ENCODE assay signal across 18 cellular contexts in genomic region chr19:38018694-38019426, GRCh38.
A peak's percentile ranks its signal among the peaks of the same experiment; 100 is the strongest.
DNase-seq lines count a peak whose midpoint lies in the region; ATAC-seq, FAIRE-seq and TF ChIP-seq lines count a peak whose summit lies in the region.
"Had no signal": no experiment of that assay in that cellular context is flagged by ENCODE, and none has a peak within 500 bp of the region (broad histone marks: within the 10 kb centered on the region; RNA-seq: fewer than 3 reads in every experiment).

No MANE protein-coding gene starts in this region.

- peak overlapping the region; percentile 85 for H3K4me2 ChIP-seq in BLaER1
- H3K4me2 ChIP-seq in IMR-90 (ENCODE audit: low read depth, low read length): no peak overlapping the region
- no peak overlapping the region for H3K4me2 ChIP-seq in H1 (ENCODE audit: insufficient read depth in 1 of 2, low read depth in 2 of 2, low read length in 2 of 2)
- H3K4me2 ChIP-seq: PC-9 had no signal

- TF ChIP-seq EP300 in H1 (IDR thresholded peaks at IDR 0.05; ENCODE audit: borderline replicate concordance in 1 of 2, low read depth in 2 of 2, low read length in 2 of 2): no peak

- no peaks in the 10 kb centered on the region for H3K9me3 ChIP-seq in BLaER1
- H3K9me3 ChIP-seq in IMR-90 (ENCODE audit: control insufficient read depth, insufficient read depth, low read length): no peaks in the 10 kb centered on the region
- no peaks in the 10 kb centered on the region for H3K9me3 ChIP-seq in H1 (ENCODE audit: insufficient read depth in 2 of 2, low read depth in 1 of 2, low read length in 1 of 2)
- no peaks in the 10 kb centered on the region for H3K9me3 ChIP-seq in psoas muscle
- H3K9me3 ChIP-seq: SJSA1 had no signal

- H3K56ac ChIP-seq in IMR-90 (ENCODE audit: extremely low read depth, insufficient read depth, low read length) (no peak overlapping the region), H1 (replicated peaks; ENCODE audit: insufficient read length, low read depth, low read length) (no peak overlapping the region)

- H2AFZ ChIP-seq in IMR-90 (replicated peaks; ENCODE audit: low read length, poor library complexity) (no peak overlapping the region), H1 (ENCODE audit: low read length) (no peak overlapping the region)
- H2AFZ ChIP-seq: PC-9 had no signal

- no peak overlapping the region for H3K4ac ChIP-seq in IMR-90 (ENCODE audit: low read depth, low read length)
- no peak overlapping the region for H3K4ac ChIP-seq in H1 (replicated peaks; ENCODE audit: insufficient read length, low read depth, low read length)

- peaks cover 0 to 12% of the 10 kb centered on the region in 2 experiments; a peak in 2 of 4 replicates for H3K79me2 ChIP-seq in H1 (ENCODE audit: control insufficient read depth in 1 of 2, insufficient read depth in 2 of 2, low read length in 2 of 2)

- POLR2A ChIA-PET in IMR-90 (lab: Charles Lee; ENCODE audit: unreplicated experiment) (no interaction called here), H1 (lab: Charles Lee; ENCODE audit: partially characterized antibody) (interaction anchor here (0.7 to 3.2 kb wide), 6 partner anchors 11 to 113 kb away, joined by 3 to 21 read pairs (median 3); no protein-coding TSS in a partner anchor)

- no peak overlapping the region for H2AK9ac ChIP-seq in IMR-90 (replicated peaks; ENCODE audit: low read depth, low read length, poor library complexity)

- H3K9me1 ChIP-seq in IMR-90 (ENCODE audit: insufficient read depth, low read length): peaks cover 36% of the 10 kb centered on the region

- H3K27ac ChIP-seq in BLaER1 (peak overlapping the region; percentile 89), IMR-90 (ENCODE audit: insufficient read depth, low read length) (no peak overlapping the region), H1 (ENCODE audit: low read depth, low read length) (no peak overlapping the region), psoas muscle (peak overlapping the region; percentile 71)
- H3K27ac ChIP-seq: C4-2B, PC-9, SJSA1 had no signal

- H3K27me3 ChIP-seq in BLaER1 (no peaks in the 10 kb centered on the region), IMR-90 (ENCODE audit: control insufficient read depth, insufficient read depth, low read length) (no peaks in the 10 kb centered on the region), H1 (replicated peaks in 1 of 4; ENCODE audit: control insufficient read depth in 3 of 4, extremely low read depth in 1 of 4, insufficient read depth in 3 of 4, low read length in 3 of 4) (no peaks in the 10 kb centered on the region), psoas muscle (ENCODE audit: insufficient read depth in 3 of 3, low read length in 2 of 3) (no peaks in the 10 kb centered on the region)
- H3K27me3 ChIP-seq: SJSA1 had no signal

- H4K8ac ChIP-seq in IMR-90 (ENCODE audit: low read depth in 2 of 2, low read length in 2 of 2) (no peak overlapping the region), H1 (ENCODE audit: extremely low read depth, insufficient read depth, low read length) (no peak overlapping the region)

- intact Hi-C loops in IMR-90 (cut with micrococcal nuclease) (no loop called here), psoas muscle (cut with DNase I) (no loop called here)

- H2BK5ac ChIP-seq in IMR-90 (ENCODE audit: low read depth, low read length, poor library complexity, severe bottlenecking) (no peak overlapping the region), H1 (ENCODE audit: low read depth, low read length) (no peak overlapping the region)

- no peaks in the 10 kb centered on the region for H4K20me1 ChIP-seq in BLaER1
- peaks cover 3% of the 10 kb centered on the region; the same call in 1 of the 2 replicates for H4K20me1 ChIP-seq in IMR-90 (ENCODE audit: insufficient read depth, low read length)
- H4K20me1 ChIP-seq in H1 (replicated peaks in 1 of 2; ENCODE audit: control insufficient read depth in 1 of 2, insufficient read depth in 2 of 2, low read length in 2 of 2): peaks cover 3 to 5% of the 10 kb centered on the region in 2 experiments

- no peak for FAIRE-seq in H1 (lab: Jason Lieb, UNC)
- no peak for FAIRE-seq in frontal cortex (lab: Jason Lieb, UNC)
- no peak for FAIRE-seq in RCC 7860 (lab: Jason Lieb, UNC)

- no peak for DNase-seq in IMR-90
- no peak for DNase-seq in H1 (ENCODE audit: low read depth in 1 of 2, low spot score in 2 of 2)
- DNase-seq in psoas muscle: no peak
- no peak for DNase-seq in frontal cortex (ENCODE audit: low spot score in 2 of 2)
- no peak for DNase-seq in RCC 7860 (ENCODE audit: low spot score)
- DNase-seq in T1000 (lab: John Stamatoyannopoulos, UW): no peak
- DNase-seq: H7, KG1, NCI-H1048, NCI-H1436 treated with DMSO at 0.1 percent for 48 hours, NCI-H2029 treated with DMSO at 0.1 percent for 48 hours, NCI-H2171 treated with DMSO at 0.1 percent for 48 hours, NCI-H748 treated with DMSO at 0.1 percent for 48 hours, PC-9 had no signal

- peak overlapping the region; percentile 41; the same call in 1 of the 2 replicates for H3K9ac ChIP-seq in BLaER1
- no peak overlapping the region for H3K9ac ChIP-seq in IMR-90 (ENCODE audit: low read depth, low read length)
- H3K9ac ChIP-seq in H1 (replicated peaks in 1 of 4; ENCODE audit: extremely low read depth in 1 of 4, low read depth in 3 of 4, low read length in 3 of 4): no peak overlapping the region

- H2AK5ac ChIP-seq in IMR-90 (ENCODE audit: low read depth, low read length) (no peak overlapping the region), H1 (ENCODE audit: low read depth, low read length) (0 out of 2 replicates have a peak overlapping the region, but pooled peaks have one; percentile 42)

- H3K14ac ChIP-seq in IMR-90 (replicated peaks; ENCODE audit: low read depth, low read length) (peak overlapping the region; percentile 21; the same call in 1 of the 2 replicates), H1 (ENCODE audit: insufficient read length) (no peak overlapping the region)

- H3K4me3 ChIP-seq in BLaER1 (no peak overlapping the region), IMR-90 (ENCODE audit: insufficient read depth, low read depth, low read length) (no peak overlapping the region), H1 (ENCODE audit: extremely low read depth in 1 of 4, insufficient read depth in 2 of 4, low read depth in 3 of 4, low read length in 4 of 4) (no peak overlapping the region), psoas muscle (no peak overlapping the region)
- H3K4me3 ChIP-seq: PC-9, SJSA1 had no signal

- dilution Hi-C loops in IMR-90 (cut with HindIII; ENCODE audit: low sequenced_read_pairs, unreplicated experiment): no loop called here

- H3K36me3 ChIP-seq in BLaER1 (no peaks in the 10 kb centered on the region), IMR-90 (ENCODE audit: control insufficient read depth, insufficient read depth, low read length) (no peaks in the 10 kb centered on the region), H1 (ENCODE audit: control insufficient read depth in 2 of 4, insufficient read depth in 4 of 4, low read length in 3 of 4) (no peaks in the 10 kb centered on the region), psoas muscle (ENCODE audit: insufficient read depth in 1 of 2, low read depth in 1 of 2) (no peaks in the 10 kb centered on the region)
- H3K36me3 ChIP-seq: SJSA1 had no signal

- H3K4me1 ChIP-seq in BLaER1 (peaks cover 96% of the 10 kb centered on the region), IMR-90 (ENCODE audit: control insufficient read depth, insufficient read depth, low read length) (peaks cover 9% of the 10 kb centered on the region; the same call in 1 of the 2 replicates), H1 (replicated peaks in 1 of 4; ENCODE audit: control insufficient read depth in 3 of 4, insufficient read depth in 4 of 4, low read length in 3 of 4) (peaks cover 0 to 6% (median 1%) of the 10 kb centered on the region in 4 experiments; a peak in 5 of 7 replicates), psoas muscle (peaks cover 36% of the 10 kb centered on the region)

- no peak overlapping the region for H2BK12ac ChIP-seq in H1 (ENCODE audit: low read depth, low read length)

- TF ChIP-seq CTCF in IMR-90 (conservative IDR thresholded peaks at IDR 0.05; ENCODE audit: low read depth, low read length) (no peak), H1 (IDR thresholded peaks at IDR 0.05; ENCODE audit: control extremely low read depth in 1 of 3, insufficient read depth in 1 of 3, low read depth in 1 of 3, low read length in 3 of 3) (no peak), psoas muscle (IDR thresholded peaks at IDR 0.05) (no peak)

- CTCF ChIA-PET in IMR-90 (lab: Yijun Ruan, JAX) (interaction anchor here (0.5 kb wide), 1 partner anchor 92 kb away, joined by 3 read pairs; no protein-coding TSS in a partner anchor), H1 (lab: Charles Lee; ENCODE audit: partially characterized antibody) (interaction anchor here (0.7 to 2.1 kb wide), 9 partner anchors 9 to 116 kb away, joined by 3 to 8 read pairs (median 4); no protein-coding TSS in a partner anchor)

- H3K18ac ChIP-seq in IMR-90 (ENCODE audit: low read depth, low read length) (no peak overlapping the region), H1 (ENCODE audit: extremely low read depth, low read length) (no peak overlapping the region)

- H3K23ac ChIP-seq in IMR-90 (ENCODE audit: low read depth, low read length) (peak overlapping the region; percentile 17; the same call in 1 of the 2 replicates), H1 (ENCODE audit: insufficient read length) (no peak overlapping the region)

- H2BK120ac ChIP-seq in IMR-90 (ENCODE audit: low read depth, low read length): no peak overlapping the region
- no peak overlapping the region for H2BK120ac ChIP-seq in H1 (replicated peaks; ENCODE audit: low read depth, low read length)

- H4K91ac ChIP-seq in IMR-90 (ENCODE audit: insufficient read depth, low read depth, low read length): no peak overlapping the region
- no peak overlapping the region for H4K91ac ChIP-seq in H1 (replicated peaks; ENCODE audit: insufficient read length, low read length)

- H3K79me1 ChIP-seq in IMR-90 (ENCODE audit: low read depth in 1 of 2, low read length in 2 of 2) (peaks cover 40 to 91% of the 10 kb centered on the region in 2 experiments), H1 (ENCODE audit: low read depth, low read length) (peaks cover 4% of the 10 kb centered on the region; the same call in 1 of the 2 replicates)

- H4K5ac ChIP-seq in IMR-90 (ENCODE audit: low read depth, low read length) (no peak overlapping the region), H1 (ENCODE audit: insufficient read length, low read depth, low read length) (no peak overlapping the region)

- TF ChIP-seq POLR2A in IMR-90 (IDR thresholded peaks at IDR 0.05; ENCODE audit: low read depth, low read length) (no peak), H1 (IDR thresholded peaks at IDR 0.05; ENCODE audit: control extremely low read depth in 1 of 2, low read depth in 2 of 2, low read length in 2 of 2) (no peak)

- no peaks in the 10 kb centered on the region for H3K23me2 ChIP-seq in H1 (ENCODE audit: low read depth, low read length)

- H2BK20ac ChIP-seq in IMR-90 (ENCODE audit: low read depth, low read length) (no peak overlapping the region), H1 (ENCODE audit: low read length) (no peak overlapping the region)

- WGBS in IMR-90 (ENCODE audit: extremely low coverage in 2 of 2, insufficient read length in 1 of 2), 2 experiments: no CpG with 5 or more reads among the region's 5 CpGs
- WGBS in H1 (ENCODE audit: extremely low coverage in 1 of 2, insufficient coverage in 1 of 2, insufficient read length in 1 of 2, insufficient replicate concordance in 2 of 2, low coverage in 1 of 2, low lambda C conversion rate in 2 of 2, missing lambda C conversion rate in 1 of 2), 2 experiments: 85% methylated on average over 5 of the region's 5 CpGs; no CpG with 5 or more reads in 1 of the 2 experiments
- WGBS in psoas muscle, 3 donors: 38 to 63% (median 42%) methylated on average over 5 of the region's 5 CpGs

- BruUV-seq in IMR-90 (replicated peaks; lab: Mats Ljungman, UMichigan): no TSS peak

- H2BK15ac ChIP-seq in IMR-90 (ENCODE audit: low read depth, low read length) (no peak overlapping the region), H1 (ENCODE audit: low read length) (no peak overlapping the region)

- in situ Hi-C loops in IMR-90 (cut with MboI; ENCODE audit: low sequenced_read_pairs): no loop called here

- TF ChIP-seq RAD21 in IMR-90 (IDR thresholded peaks at IDR 0.05; ENCODE audit: low read length) (no peak), H1 (IDR thresholded peaks at IDR 0.05 in 1 of 2, conservative IDR thresholded peaks at IDR 0.05 in 1 of 2; ENCODE audit: low read depth in 2 of 2, low read length in 2 of 2) (no peak)

- no peak for ATAC-seq in IMR-90 (ENCODE audit: low read depth)
- peak; percentile 73 to 90 (median 80) for ATAC-seq in psoas muscle
- ATAC-seq in HG03520 (IDR thresholded peaks at IDR 0.05; ENCODE audit: unreplicated experiment): no peak

Comparison
In these comparisons a context has a peak if more than half of its experiments do, and no peak if none do; other contexts are left out.
1. H3K27ac ChIP-seq: peak in BLaER1 (single experiment) and psoas muscle (single experiment); none in IMR-90 (single experiment) and H1 (single experiment).
2. ATAC-seq: peak in psoas muscle (4 of 4); none in IMR-90 (single experiment) and HG03520 (single experiment).